In genomic region chr9:92529124-92529523, GRCh38 we compare ENCODE assay signal across 11 cellular contexts. TPM values are rescaled to one million over a fixed set of nuclear protein-coding genes. Genes with fewer than 3 reads are reported as not detected.
"Had no signal": no experiment of that assay in that cellular context is flagged by ENCODE, and none has a peak within 500 bp of the region (broad histone marks: within the 10 kb centered on the region; RNA-seq: fewer than 3 reads in every experiment).

No MANE protein-coding gene starts in this region.

- FAIRE-seq: HTR-8/SVneo had no signal

- H3K9me3 ChIP-seq: HAP-1 had no signal

- H3K36me3 ChIP-seq: HAP-1 had no signal

- ATAC-seq: HCT116 had no signal

- H2AFZ ChIP-seq: GM23248 had no signal

- H3K9ac ChIP-seq: GM23248 had no signal

- DNase-seq: GM23248, GOT3, H7, HFFc6, IMR-90, KBM-7 had no signal

- H3K4me3 ChIP-seq: GM23248, HAP-1 had no signal

- H3K27ac ChIP-seq: GM23248 had no signal

RNA-seq across cellular contexts. Expression of gene ECM2, which starts 6.7 kb away (rescaled TPM):
- total RNA-seq: H7, HT-29 had no signal

RNA-seq across cellular contexts. Expression of gene ASPN, which starts 46.8 kb away (rescaled TPM):
- total RNA-seq: H4, H7, HT-29 had no signal
